7 cellular contexts compared by ENCODE assay signal in genomic region chr5:40107776-40108175, GRCh38.
A peak's percentile ranks its signal among the peaks of the same experiment; 100 is the strongest.
DNase-seq lines count a peak whose midpoint lies in the region; FAIRE-seq and TF ChIP-seq lines count a peak whose summit lies in the region.
"Not testable (repeated sequence)": the region's sequence is repeated elsewhere in the genome, so short reads cannot be mapped to it uniquely, and the experiment has no call there.

No MANE protein-coding gene starts in this region.

- H3K4me2 ChIP-seq in endothelial cell of umbilical vein (ENCODE audit: insufficient read depth, low read length), result not testable (repeated sequence)

- CTCF ChIA-PET in endothelial cell of umbilical vein (lab: Charles Lee), result interaction anchor here (0.7 kb wide), 1 partner anchor 9 kb away, joined by 4 read pairs; no protein-coding TSS in a partner anchor

- H4K20me1 ChIP-seq in endothelial cell of umbilical vein (replicated peaks; ENCODE audit: control insufficient read depth, extremely low read depth, insufficient read depth, low read length), result not testable (repeated sequence)

- not testable (repeated sequence) for H3K79me2 ChIP-seq in endothelial cell of umbilical vein (ENCODE audit: control insufficient read depth, insufficient read depth, low read length)

- FAIRE-seq in endothelial cell of umbilical vein (lab: Jason Lieb, UNC), result peak; percentile 49

- H3K27me3 ChIP-seq in endothelial cell of umbilical vein (ENCODE audit: control insufficient read depth in 2 of 2, insufficient read depth in 2 of 2, low read length in 2 of 2); subcutaneous abdominal adipose tissue (ENCODE audit: control insufficient read depth in 5 of 5, insufficient read depth in 4 of 5, low read length in 5 of 5): not testable (repeated sequence)

- not testable (repeated sequence) for H3K9me1 ChIP-seq in endothelial cell of umbilical vein (replicated peaks; ENCODE audit: control insufficient read depth, extremely low read depth, insufficient read depth, low read length)

- not testable (repeated sequence) for H3K9ac ChIP-seq in endothelial cell of umbilical vein (replicated peaks; ENCODE audit: extremely low read depth, insufficient read depth, low read length)
- peak overlapping the region in 1 of 5 donors; percentile 62 for H3K9ac ChIP-seq in subcutaneous abdominal adipose tissue (ENCODE audit: low read length in 5 of 5)

- H3K4me3 Mint-ChIP-seq in mesothelial cell of epicardium, result not testable (repeated sequence)

- H3K27me3 Mint-ChIP-seq in mesothelial cell of epicardium (ENCODE audit: low read depth), result not testable (repeated sequence)

- not testable (repeated sequence) for H2AFZ ChIP-seq in endothelial cell of umbilical vein (ENCODE audit: low read depth, low read length)

- not testable (repeated sequence) for H3K9me3 ChIP-seq in endothelial cell of umbilical vein (replicated peaks; ENCODE audit: control insufficient read depth, insufficient read depth, low read length); subcutaneous abdominal adipose tissue (ENCODE audit: control insufficient read depth in 5 of 5, low read length in 5 of 5)

- dilution Hi-C loops in endothelial cell of umbilical vein (cut with MboI; ENCODE audit: extremely low pct_ligation_motif_present, low sequenced_read_pairs), result not testable (repeated sequence)

- peaks cover 40% of the 10 kb centered on the region for H3K9me3 Mint-ChIP-seq in mesothelial cell of epicardium

- not testable (repeated sequence) for H3K27ac ChIP-seq in endothelial cell of umbilical vein (ENCODE audit: insufficient read depth, low read depth, low read length)
- H3K27ac ChIP-seq in subcutaneous abdominal adipose tissue (ENCODE audit: low read depth, low read length), result peak overlapping the region; percentile 92

- H3K36me3 Mint-ChIP-seq in mesothelial cell of epicardium, result peaks cover 12% of the 10 kb centered on the region

- not testable (repeated sequence) for TF ChIP-seq POLR2A in endothelial cell of umbilical vein (IDR thresholded peaks at IDR 0.05; ENCODE audit: low read depth, low read length)

- not testable (repeated sequence) for H3K4me3 ChIP-seq in choroid plexus epithelial cell (ENCODE audit: low read depth, low read length); endothelial cell of umbilical vein (replicated peaks in 1 of 3; ENCODE audit: insufficient read depth in 1 of 3, low read depth in 1 of 3, low read length in 3 of 3); subcutaneous abdominal adipose tissue (ENCODE audit: low read depth in 1 of 5, low read length in 5 of 5)

- BruUV-seq in endothelial cell of umbilical vein (replicated peaks; lab: Mats Ljungman, UMichigan), result not testable (repeated sequence)

- intact Hi-C loops in endothelial cell of umbilical vein (cut with micrococcal nuclease), result loop anchor here (5.0 kb wide), 2 partner anchors 225 to 570 kb away; partner anchors contain the start of gene PTGER4

- peaks cover 12% of the 10 kb centered on the region for H3K4me1 ChIP-seq in endothelial cell of umbilical vein (ENCODE audit: control insufficient read depth, extremely low read depth, insufficient read depth, low read length)
- H3K4me1 ChIP-seq in subcutaneous abdominal adipose tissue (ENCODE audit: control insufficient read depth in 5 of 5, insufficient read depth in 5 of 5, low read length in 5 of 5), result peaks cover 0 to 24% (median 18%) of the 10 kb centered on the region in 5 donors

- peaks cover 26% of the 10 kb centered on the region for H3K4me1 Mint-ChIP-seq in mesothelial cell of epicardium

- not testable (repeated sequence) for H3K36me3 ChIP-seq in endothelial cell of umbilical vein (ENCODE audit: control insufficient read depth in 2 of 2, extremely low read depth in 1 of 2, insufficient read depth in 2 of 2, low read length in 2 of 2); subcutaneous abdominal adipose tissue (ENCODE audit: control insufficient read depth in 5 of 5, insufficient read depth in 5 of 5, low read length in 5 of 5)

- TF ChIP-seq CTCF in choroid plexus epithelial cell (conservative IDR thresholded peaks at IDR 0.05; ENCODE audit: low read depth, low read length); endothelial cell of umbilical vein (IDR thresholded peaks at IDR 0.05; ENCODE audit: extremely low read depth in 1 of 2, insufficient read depth in 1 of 2, low read depth in 1 of 2, low read length in 2 of 2); mesothelial cell of epicardium (IDR thresholded peaks at IDR 0.05; ENCODE audit: unreplicated experiment): not testable (repeated sequence)

- DNase-seq in HT-29 (ENCODE audit: low spot score) (peak; percentile 56), NCI-H82 (lab: John Stamatoyannopoulos, UW) (peak; percentile 5), choroid plexus epithelial cell (ENCODE audit: low read depth) (peak; percentile 3), renal cortical epithelial cell (ENCODE audit: low read depth) (peak; percentile 19)
- DNase-seq in endothelial cell of umbilical vein (ENCODE audit: low read depth, low spot score); mesothelial cell of epicardium (ENCODE audit: low spot score in 2 of 2, unreplicated experiment in 2 of 2): not testable (repeated sequence)

- POLR2A ChIA-PET in endothelial cell of umbilical vein (lab: Charles Lee), result not testable (repeated sequence)

- H3K27ac Mint-ChIP-seq in mesothelial cell of epicardium, result peak overlapping the region; percentile 70
